ENCODE assay signal across 32 cellular contexts in genomic region chr7:44134943-44135628, GRCh38. TPM values are rescaled to one million over a fixed set of nuclear protein-coding genes. Genes with fewer than 3 reads are reported as not detected.
A peak's percentile ranks its signal among the peaks of the same experiment; 100 is the strongest.
DNase-seq lines count a peak whose midpoint lies in the region; ATAC-seq, FAIRE-seq and TF ChIP-seq lines count a peak whose summit lies in the region.
"Had no signal": no experiment of that assay in that cellular context is flagged by ENCODE, and none has a peak within 500 bp of the region (broad histone marks: within the 10 kb centered on the region; RNA-seq: fewer than 3 reads in every experiment).

No MANE protein-coding gene starts in this region.

- in situ Hi-C loops in GM23248 (cut with MboI): loop anchor here (5.0 kb wide), 1 partner anchor 48 kb away; no protein-coding TSS in a partner anchor

- DNase-seq in M059J (ENCODE audit: low read depth) (peak; percentile 36), bronchial epithelial cell (ENCODE audit: low read depth) (peak; percentile 46), left ventricle myocardium superior (peak; percentile 68), osteoblast (ENCODE audit: insufficient read length, low spot score, missing footprints) (peak; percentile 52), GM19239 (ENCODE audit: insufficient read length, low spot score) (no peak), GM23248 (no peak)
- DNase-seq in activated effector memory CD4-positive, alpha-beta T cell treated with anti-CD3 and anti-CD28 coated beads, Interleukin-2, amount 50 U/mL, for 16 hours: no peak
- DNase-seq: activated CD4-positive, alpha-beta T cell treated with anti-CD3 and anti-CD28 coated beads, Interleukin-2, amount 10 ng/mL, durations not matched to agents 24 days and 14 days; activated gamma-delta T cell treated with Interleukin-2 at 50 U/mL for 16 hours; activated naive CD8-positive, alpha-beta T cell treated with anti-CD3 and anti-CD28 coated beads, Interleukin-2, amount 10 ng/mL, durations not matched to agents 7 days and 5 days; activated T-cell treated with anti-CD3 and anti-CD28 coated beads, Interleukin-2, amount 50 U/mL, for 24 hours; COR-L47; DMS53; GDM1; NCI-H1092 treated with DMSO at 0.1 percent for 48 hours; NCI-H1694 treated with DMSO at 0.1 percent for 48 hours; NCI-H2171; NCI-H510A; stomach; T-cell had no signal

- H3K79me2 ChIP-seq in osteoblast (ENCODE audit: insufficient read depth, low read length) (no peaks in the 10 kb centered on the region), GM23248 (ENCODE audit: insufficient read depth) (no peaks in the 10 kb centered on the region)
- H3K79me2 ChIP-seq: hepatocyte had no signal

- intact Hi-C loops in left ventricle myocardium superior (cut with micrococcal nuclease): no loop called here

- H3K4me1 ChIP-seq in osteoblast (ENCODE audit: insufficient read depth, low read length): peaks cover 9% of the 10 kb centered on the region
- H3K4me1 ChIP-seq in GM23248 (ENCODE audit: insufficient read depth): peaks cover 10% of the 10 kb centered on the region; the same call in 1 of the 2 replicates
- H3K4me1 ChIP-seq: left lung, stomach had no signal

- H3K27ac ChIP-seq in osteoblast (ENCODE audit: low read depth, low read length): no peak overlapping the region
- H3K27ac ChIP-seq in GM23248: no peak overlapping the region
- H3K27ac ChIP-seq: hepatocyte, left lung, RWPE1, stomach had no signal

- H3K9ac ChIP-seq in GM23248: no peak overlapping the region

- WGBS in GM23248 (ENCODE audit: low coverage in 1 of 2, low lambda C conversion rate in 2 of 2, missing lambda C conversion rate in 2 of 2), 2 experiments: 95% methylated on average over 4 of the region's 4 CpGs

- peaks cover 2% of the 10 kb centered on the region for H3K27me3 ChIP-seq in bronchial epithelial cell (ENCODE audit: control insufficient read depth, insufficient read depth, low read length)
- H3K27me3 ChIP-seq in osteoblast (ENCODE audit: insufficient read depth, low read length): no peaks in the 10 kb centered on the region
- no peaks in the 10 kb centered on the region for H3K27me3 ChIP-seq in GM23248 (replicated peaks; ENCODE audit: insufficient read depth)
- H3K27me3 ChIP-seq: hepatocyte, left lung, stomach had no signal

- FAIRE-seq in bronchial epithelial cell (lab: Jason Lieb, UNC) (no peak), GM19239 (lab: Jason Lieb, UNC) (no peak)
- FAIRE-seq: astrocyte, frontal cortex had no signal

- H3K36me3 ChIP-seq in bronchial epithelial cell (ENCODE audit: control insufficient read depth, insufficient read depth, low read length): no peaks in the 10 kb centered on the region
- no peaks in the 10 kb centered on the region for H3K36me3 ChIP-seq in osteoblast (ENCODE audit: insufficient read depth, low read length)
- no peaks in the 10 kb centered on the region for H3K36me3 ChIP-seq in GM23248 (ENCODE audit: low read depth)
- H3K36me3 ChIP-seq: left lung, stomach had no signal

- H3K9me2 ChIP-seq in GM23248 (ENCODE audit: insufficient read depth): no peaks in the 10 kb centered on the region

- H4K20me1 ChIP-seq in osteoblast (ENCODE audit: insufficient read depth, low read length): no peaks in the 10 kb centered on the region
- H4K20me1 ChIP-seq in GM23248 (ENCODE audit: insufficient read depth): no peaks in the 10 kb centered on the region

- TF ChIP-seq CTCF in bronchial epithelial cell (IDR thresholded peaks at IDR 0.05; ENCODE audit: insufficient read depth, low read length, severe bottlenecking) (no peak), osteoblast (IDR thresholded peaks at IDR 0.05; ENCODE audit: extremely low read depth, low read depth, low read length) (no peak)

- H3K4me2 ChIP-seq in osteoblast (ENCODE audit: insufficient read depth, low read length) (no peak overlapping the region), GM23248 (ENCODE audit: unreplicated experiment) (no peak overlapping the region)
- H3K4me2 ChIP-seq: GM23338, hepatocyte had no signal

- H3K9me3 ChIP-seq in osteoblast (ENCODE audit: low read depth, low read length) (no peaks in the 10 kb centered on the region), GM23248 (ENCODE audit: low read depth) (no peaks in the 10 kb centered on the region)
- H3K9me3 ChIP-seq: left lung, stomach had no signal

- no peaks in the 10 kb centered on the region for H3F3A ChIP-seq in GM23248 (ENCODE audit: insufficient read depth)

- peak; percentile 24 for ATAC-seq in left ventricle myocardium superior
- ATAC-seq: GM23338, left lung, sciatic nerve, T-cell, WTC11 had no signal

- H2AFZ ChIP-seq in osteoblast (ENCODE audit: low read length): no peak overlapping the region
- H2AFZ ChIP-seq in GM23248: no peak overlapping the region
- H2AFZ ChIP-seq: GM23338, hepatocyte had no signal

- H3K4me3 ChIP-seq in bronchial epithelial cell (ENCODE audit: low read depth, low read length) (no peak overlapping the region), osteoblast (ENCODE audit: insufficient read depth, low read length) (no peak overlapping the region), GM23248 (no peak overlapping the region)
- H3K4me3 ChIP-seq: GM23338, hepatocyte, left lung, stomach had no signal

RNA-seq across cellular contexts. Expression of gene MYL7, which starts 6.0 kb away (rescaled TPM):
- not detected in 2 replicates for total RNA-seq in M059J (2014; rRNA removed; shearing (Covaris generic))
- not detected in 2 replicates for total RNA-seq in bronchial epithelial cell
- 2,865 TPM for total RNA-seq in left ventricle myocardium superior
- total RNA-seq in osteoblast: not detected in 2 replicates
- not detected in 2 replicates for total RNA-seq in GM23248 (2014; rRNA removed; shearing (Covaris generic))
- polyA plus RNA-seq in GM23248 (2016; fragmentation: Nextera tagmentation; extraction: Ambion mirVana): 1.7 TPM in 1 of 2 replicates, not detected in the other
- total RNA-seq: activated CD4-positive, alpha-beta T cell treated with anti-CD3 and anti-CD28 coated beads, Interleukin-2, amount 10 ng/mL, durations not matched to agents 24 days and 14 days; activated naive CD8-positive, alpha-beta T cell treated with anti-CD3 and anti-CD28 coated beads, Interleukin-2, amount 10 ng/mL, durations not matched to agents 7 days and 5 days; cerebellum; GM23338; mesenteric fat pad; myocyte; sciatic nerve; stomach; T-cell had no signal
- polyA plus RNA-seq: IgD-negative memory B cell had no signal

RNA-seq across cellular contexts. Expression of gene POLD2, which starts 11.7 kb away (rescaled TPM):
- total RNA-seq in M059J (2014; rRNA removed; shearing (Covaris generic)): 85.3 and 127 TPM in 2 replicates
- total RNA-seq in bronchial epithelial cell: 103 and 122 TPM in 2 replicates
- 92.9 TPM for total RNA-seq in left ventricle myocardium superior
- 69.2 and 80.3 TPM in 2 replicates for total RNA-seq in osteoblast
- 100 and 107 TPM in 2 replicates for total RNA-seq in GM23248 (2014; rRNA removed; shearing (Covaris generic))
- 164 and 166 TPM in 2 replicates for polyA plus RNA-seq in GM23248 (2016; fragmentation: Nextera tagmentation; extraction: Ambion mirVana)

RNA-seq across cellular contexts. Expression of gene AEBP1, which starts 30.9 kb away (rescaled TPM):
- total RNA-seq in M059J (2014; rRNA removed; shearing (Covaris generic)): 0.44 TPM in 1 of 2 replicates, not detected in the other
- total RNA-seq in bronchial epithelial cell: 0.26 TPM in 2 replicates
- 18.4 TPM for total RNA-seq in left ventricle myocardium superior
- total RNA-seq in osteoblast: 219 and 267 TPM in 2 replicates
- 53.0 and 63.2 TPM in 2 replicates for total RNA-seq in GM23248 (2014; rRNA removed; shearing (Covaris generic))
- polyA plus RNA-seq in GM23248 (2016; fragmentation: Nextera tagmentation; extraction: Ambion mirVana): 46.6 and 47.0 TPM in 2 replicates

RNA-seq across cellular contexts. Expression of gene POLM, which starts 52.8 kb away (rescaled TPM):
- 18.0 and 33.6 TPM in 2 replicates for total RNA-seq in M059J (2014; rRNA removed; shearing (Covaris generic))
- total RNA-seq in bronchial epithelial cell (6.3 and 7.7 TPM in 2 replicates), left ventricle myocardium superior (17.6 TPM), osteoblast (35.9 and 40.9 TPM in 2 replicates)
- total RNA-seq in GM23248 (2014; rRNA removed; shearing (Covaris generic)): 13.9 and 20.3 TPM in 2 replicates
- 10.7 and 12.9 TPM in 2 replicates for polyA plus RNA-seq in GM23248 (2016; fragmentation: Nextera tagmentation; extraction: Ambion mirVana)

RNA-seq across cellular contexts. Expression of gene GCK, which starts 54.2 kb away (rescaled TPM):
- total RNA-seq in M059J (2014; rRNA removed; shearing (Covaris generic)): not detected in 2 replicates
- total RNA-seq in bronchial epithelial cell (0.13 and 0.53 TPM in 2 replicates), left ventricle myocardium superior (1.4 TPM), osteoblast (not detected in 2 replicates)
- 0.11 TPM in 1 of 2 replicates, not detected in the other for total RNA-seq in GM23248 (2014; rRNA removed; shearing (Covaris generic))
- 0.23 and 0.43 TPM in 2 replicates for polyA plus RNA-seq in GM23248 (2016; fragmentation: Nextera tagmentation; extraction: Ambion mirVana)
- total RNA-seq: astrocyte had no signal

Comparison
In these comparisons a context has a peak if more than half of its experiments do, and no peak if none do; other contexts are left out.
1. DNase-seq: peak in M059J (single experiment), bronchial epithelial cell (single experiment), left ventricle myocardium superior (single experiment) and osteoblast (single experiment); none in GM19239 (single experiment), activated effector memory CD4-positive, alpha-beta T cell treated with anti-CD3 and anti-CD28 coated beads, Interleukin-2, amount 50 U/mL, for 16 hours (single experiment) and GM23248 (single experiment).
2. RNA of gene MYL7, which starts 6.0 kb away (total RNA-seq): 2,865 TPM in left ventricle myocardium superior (single experiment); not detected in M059J, not detected in bronchial epithelial cell, not detected in osteoblast and not detected in GM23248; every median in the first group is over 1,000 times any median in the second.
3. RNA of gene AEBP1, which starts 30.9 kb away (total RNA-seq): 219 to 267 TPM in osteoblast, 53.0 to 63.2 TPM in GM23248 and 18.4 TPM in left ventricle myocardium superior (single experiment); 0.26 TPM in bronchial epithelial cell and 0.44 TPM in M059J; every median in the first group is over 10 times any median in the second.